In the genomic region with DNA sequence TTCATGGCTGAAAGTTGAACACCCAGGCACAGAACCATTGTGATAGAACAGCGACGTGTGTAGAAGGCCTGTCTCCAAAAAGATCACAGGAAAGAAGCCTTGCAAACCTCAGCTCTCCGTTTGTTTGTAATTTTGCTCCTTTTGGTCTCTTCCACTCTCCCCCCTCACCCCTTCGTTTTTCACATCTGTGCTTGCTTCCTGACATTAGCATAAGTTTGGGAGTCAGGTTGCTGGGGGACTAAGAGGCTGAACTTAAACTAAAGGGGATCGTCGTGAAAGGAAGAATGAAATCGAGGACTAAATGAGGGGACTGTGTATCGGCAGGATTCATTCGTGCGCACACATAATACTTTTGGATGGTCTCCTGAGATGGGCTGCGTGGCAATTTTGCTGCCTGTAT, we compare ENCODE assay signal across 15 cellular contexts.
DNase-seq lines count a peak whose midpoint lies in the region; ATAC-seq, FAIRE-seq and TF ChIP-seq lines count a peak whose summit lies in the region.
"Had no signal": no experiment of that assay in that cellular context is flagged by ENCODE, and none has a peak within 500 bp of the region (broad histone marks: within the 10 kb centered on the region; RNA-seq: fewer than 3 reads in every experiment).

No MANE protein-coding gene starts in this region.

- peak overlapping the region; percentile 17 for H2AK9ac ChIP-seq in IMR-90 (replicated peaks; ENCODE audit: low read depth, low read length, poor library complexity)

- H4K91ac ChIP-seq in IMR-90 (ENCODE audit: insufficient read depth, low read depth, low read length) = no peak overlapping the region

- ATAC-seq in IMR-90 (ENCODE audit: low read depth) (no peak), HG02981 (IDR thresholded peaks at IDR 0.05; ENCODE audit: unreplicated experiment) (no peak)

- no peak for DNase-seq in IMR-90
- no peak for DNase-seq in endodermal cell
- DNase-seq in iPS-NIHi7 (ENCODE audit: extremely low spot score) = peak; percentile 20
- DNase-seq in progenitor cell of endocrine pancreas (ENCODE audit: low spot score, unreplicated experiment) = no peak
- DNase-seq in urothelium cell line (ENCODE audit: low spot score) = no peak
- no peak for DNase-seq in anterior cingulate cortex (lab: John Stamatoyannopoulos, UW)
- DNase-seq: C1 segment of cervical spinal cord; CD8-positive, alpha-beta memory T cell; H7; NCI-H1436 treated with DMSO at 0.1 percent for 48 hours; NCI-H2029; NCI-H345; NCI-H524 treated with DMSO at 0.1 percent for 48 hours had no signal

- no peak overlapping the region for H3K27ac ChIP-seq in IMR-90 (ENCODE audit: insufficient read depth, low read length)
- no peak overlapping the region for H3K27ac ChIP-seq in endodermal cell (ENCODE audit: low read depth, low read length)

- dilution Hi-C loops in IMR-90 (cut with HindIII; ENCODE audit: low sequenced_read_pairs, unreplicated experiment) = no loop called here

- H3K18ac ChIP-seq in IMR-90 (ENCODE audit: low read depth, low read length) = no peak overlapping the region

- H3K9ac ChIP-seq in IMR-90 (ENCODE audit: low read depth, low read length) (no peak overlapping the region), endodermal cell (ENCODE audit: extremely low read depth, low read length, poor library complexity, severe bottlenecking) (no peak overlapping the region)

- H3K9me3 Mint-ChIP-seq in endodermal cell (no peaks in the 10 kb centered on the region), progenitor cell of endocrine pancreas (ENCODE audit: low read depth) (no peaks in the 10 kb centered on the region)
- H3K9me3 Mint-ChIP-seq: CD8-positive, alpha-beta memory T cell had no signal

- H3K14ac ChIP-seq in IMR-90 (replicated peaks; ENCODE audit: low read depth, low read length) = no peak overlapping the region

- no peak overlapping the region for H3K4me2 ChIP-seq in IMR-90 (ENCODE audit: low read depth, low read length)

- H3K23ac ChIP-seq in IMR-90 (ENCODE audit: low read depth, low read length) = peak overlapping the region; percentile 32; the same call in 1 of the 2 replicates

- no peak for TF ChIP-seq RAD21 in IMR-90 (IDR thresholded peaks at IDR 0.05; ENCODE audit: low read length)

- no peaks in the 10 kb centered on the region for H4K20me1 ChIP-seq in IMR-90 (ENCODE audit: insufficient read depth, low read length)

- no peak overlapping the region for H4K5ac ChIP-seq in IMR-90 (ENCODE audit: low read depth, low read length)

- H3K79me1 ChIP-seq in IMR-90 (ENCODE audit: low read depth in 1 of 2, low read length in 2 of 2) = no peaks in the 10 kb centered on the region

- H3K56ac ChIP-seq in IMR-90 (ENCODE audit: extremely low read depth, insufficient read depth, low read length) = no peak overlapping the region

- H2BK15ac ChIP-seq in IMR-90 (ENCODE audit: low read depth, low read length) = no peak overlapping the region

- TF ChIP-seq CTCF in IMR-90 (conservative IDR thresholded peaks at IDR 0.05; ENCODE audit: low read depth, low read length) (no peak), endodermal cell (conservative IDR thresholded peaks at IDR 0.05) (no peak), progenitor cell of endocrine pancreas (IDR thresholded peaks at IDR 0.05; ENCODE audit: unreplicated experiment) (no peak)

- H3K9me3 ChIP-seq in IMR-90 (ENCODE audit: control insufficient read depth, insufficient read depth, low read length) = no peaks in the 10 kb centered on the region
- H3K9me3 ChIP-seq in endodermal cell (ENCODE audit: control insufficient read depth, low read length) = no peaks in the 10 kb centered on the region

- no peak for FAIRE-seq in urothelium cell line (lab: Jason Lieb, UNC)
- FAIRE-seq: D721Med had no signal

- no peak overlapping the region for H2AFZ ChIP-seq in IMR-90 (replicated peaks; ENCODE audit: low read length, poor library complexity)

- CTCF ChIA-PET in IMR-90 (lab: Yijun Ruan, JAX) = no interaction called here

- no peak overlapping the region for H2AK5ac ChIP-seq in IMR-90 (ENCODE audit: low read depth, low read length)

- H3K4me1 ChIP-seq in IMR-90 (ENCODE audit: control insufficient read depth, insufficient read depth, low read length) (peaks cover 6% of the 10 kb centered on the region; the same call in 1 of the 2 replicates), endodermal cell (ENCODE audit: control insufficient read depth, insufficient read depth, low read length) (no peaks in the 10 kb centered on the region)

- H3K36me3 ChIP-seq in IMR-90 (ENCODE audit: control insufficient read depth, insufficient read depth, low read length) = no peaks in the 10 kb centered on the region
- no peaks in the 10 kb centered on the region for H3K36me3 ChIP-seq in endodermal cell (ENCODE audit: control insufficient read depth, insufficient read depth, low read length)

- H3K9me1 ChIP-seq in IMR-90 (ENCODE audit: insufficient read depth, low read length) = peaks cover 3% of the 10 kb centered on the region; the same call in 1 of the 2 replicates

- intact Hi-C loops in IMR-90 (cut with micrococcal nuclease) = no loop called here

- H2BK20ac ChIP-seq in IMR-90 (ENCODE audit: low read depth, low read length) = no peak overlapping the region

- H3K4me3 Mint-ChIP-seq in endodermal cell = no peak overlapping the region
- H3K4me3 Mint-ChIP-seq in progenitor cell of endocrine pancreas (ENCODE audit: low read depth) = no peak overlapping the region
- H3K4me3 Mint-ChIP-seq: CD8-positive, alpha-beta memory T cell had no signal

- no CpG with 5 or more reads among the region's 11 CpGs for WGBS in IMR-90 (ENCODE audit: extremely low coverage in 2 of 2, insufficient read length in 1 of 2), 2 experiments
- 60 to 66% methylated on average over 9 to 11 of the region's 11 CpGs for WGBS in endodermal cell (ENCODE audit: insufficient coverage in 1 of 2, insufficient read length in 1 of 2), 2 experiments

- H4K8ac ChIP-seq in IMR-90 (ENCODE audit: low read depth in 2 of 2, low read length in 2 of 2) = no peak overlapping the region

- no peak overlapping the region for H3K4ac ChIP-seq in IMR-90 (ENCODE audit: low read depth, low read length)

- H3K4me3 ChIP-seq in IMR-90 (ENCODE audit: insufficient read depth, low read depth, low read length) (no peak overlapping the region), endodermal cell (ENCODE audit: low read length) (no peak overlapping the region)

- H3K27me3 ChIP-seq in IMR-90 (ENCODE audit: control insufficient read depth, insufficient read depth, low read length) (no peaks in the 10 kb centered on the region), endodermal cell (ENCODE audit: control insufficient read depth, insufficient read depth, low read length, poor library complexity, severe bottlenecking) (no peaks in the 10 kb centered on the region)

- POLR2A ChIA-PET in IMR-90 (lab: Charles Lee; ENCODE audit: unreplicated experiment) = no interaction called here

- BruUV-seq in IMR-90 (replicated peaks; lab: Mats Ljungman, UMichigan) = no TSS peak

- peak overlapping the region; percentile 10; the same call in 1 of the 2 replicates for H2BK120ac ChIP-seq in IMR-90 (ENCODE audit: low read depth, low read length)

- no peaks in the 10 kb centered on the region for H3K36me3 Mint-ChIP-seq in endodermal cell (ENCODE audit: low read depth)
- H3K36me3 Mint-ChIP-seq in progenitor cell of endocrine pancreas (ENCODE audit: insufficient read depth) = no peaks in the 10 kb centered on the region
- H3K36me3 Mint-ChIP-seq: CD8-positive, alpha-beta memory T cell had no signal

- H2BK5ac ChIP-seq in IMR-90 (ENCODE audit: low read depth, low read length, poor library complexity, severe bottlenecking) = no peak overlapping the region

- in situ Hi-C loops in IMR-90 (cut with MboI; ENCODE audit: low sequenced_read_pairs) = no loop called here

- peaks cover 29% of the 10 kb centered on the region for H3K4me1 Mint-ChIP-seq in endodermal cell
- H3K4me1 Mint-ChIP-seq in progenitor cell of endocrine pancreas (ENCODE audit: low read depth) = peaks cover 32% of the 10 kb centered on the region
- H3K4me1 Mint-ChIP-seq: CD8-positive, alpha-beta memory T cell had no signal

- H3K27me3 Mint-ChIP-seq in endodermal cell (ENCODE audit: insufficient read depth) (no peaks in the 10 kb centered on the region), progenitor cell of endocrine pancreas (peaks cover 12% of the 10 kb centered on the region)

- TF ChIP-seq POLR2A in IMR-90 (IDR thresholded peaks at IDR 0.05; ENCODE audit: low read depth, low read length) = no peak

- peak overlapping the region; percentile 28 for H3K27ac Mint-ChIP-seq in endodermal cell
- H3K27ac Mint-ChIP-seq in progenitor cell of endocrine pancreas = peak overlapping the region; percentile 45
- H3K27ac Mint-ChIP-seq: CD8-positive, alpha-beta memory T cell had no signal

TF ChIP-seq in IMR-90, 13 proteins besides CTCF, POLR2A, EP300 and RAD21 (continues in another document):
- TF ChIP-seq SMC3 (IDR thresholded peaks at IDR 0.05; ENCODE audit: low read depth, low read length) (no peak), FOS (IDR thresholded peaks at IDR 0.05; ENCODE audit: low read depth, low read length) (no peak), RFX5 (IDR thresholded peaks at IDR 0.05; ENCODE audit: low read depth, low read length) (no peak), NFE2L2 (IDR thresholded peaks at IDR 0.05; ENCODE audit: low read depth, low read length) (no peak), MAZ (IDR thresholded peaks at IDR 0.05; ENCODE audit: borderline replicate concordance, low read depth, low read length) (no peak), ELK1 (IDR thresholded peaks at IDR 0.05; ENCODE audit: borderline replicate concordance, low read depth, low read length) (no peak), RCOR1 (IDR thresholded peaks at IDR 0.05; ENCODE audit: insufficient replicate concordance, low read length) (no peak), MXI1 (IDR thresholded peaks at IDR 0.05; ENCODE audit: borderline replicate concordance, low read depth, low read length) (no peak), CEBPB (IDR thresholded peaks at IDR 0.05; ENCODE audit: low read depth, low read length) (no peak)
- TF ChIP-seq, protein P1, sequence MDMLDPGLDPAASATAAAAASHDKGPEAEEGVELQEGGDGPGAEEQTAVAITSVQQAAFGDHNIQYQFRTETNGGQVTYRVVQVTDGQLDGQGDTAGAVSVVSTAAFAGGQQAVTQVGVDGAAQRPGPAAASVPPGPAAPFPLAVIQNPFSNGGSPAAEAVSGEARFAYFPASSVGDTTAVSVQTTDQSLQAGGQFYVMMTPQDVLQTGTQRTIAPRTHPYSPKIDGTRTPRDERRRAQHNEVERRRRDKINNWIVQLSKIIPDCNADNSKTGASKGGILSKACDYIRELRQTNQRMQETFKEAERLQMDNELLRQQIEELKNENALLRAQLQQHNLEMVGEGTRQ (IDR thresholded peaks at IDR 0.05; ENCODE audit: low read depth, low read length) = no peak
